In genomic region chr19:19460761-19461265, GRCh38 we compare ENCODE assay signal across 8 cellular contexts. TPM values are rescaled to one million over a fixed set of nuclear protein-coding genes. Genes with fewer than 3 reads are reported as not detected.
DNase-seq lines count a peak whose midpoint lies in the region; ATAC-seq and TF ChIP-seq lines count a peak whose summit lies in the region.

No MANE protein-coding gene starts in this region.

- H3K36me3 ChIP-seq in OCI-LY7 (ENCODE audit: insufficient read depth, low read length), result peaks cover 42% of the 10 kb centered on the region
- peaks cover 14% of the 10 kb centered on the region for H3K36me3 ChIP-seq in right atrium auricular region
- H3K36me3 ChIP-seq in skeletal muscle tissue (ENCODE audit: control insufficient read depth in 3 of 3, insufficient read depth in 3 of 3, low read length in 3 of 3), result peaks cover 5 to 7% (median 6%) of the 10 kb centered on the region in 3 donors

- peak; percentile 69 for DNase-seq in ELF-1 (ENCODE audit: low read depth, low spot score)
- DNase-seq in OCI-LY7 (ENCODE audit: low spot score), result peak; percentile 31
- DNase-seq in activated naive CD4-positive, alpha-beta T cell treated with Interleukin-2 at 50 U/mL for 16 hours, result peak; percentile 63
- DNase-seq in right atrium auricular region (ENCODE audit: low spot score), result peak; percentile 86
- DNase-seq in cerebellar cortex (ENCODE audit: low spot score), result no peak
- DNase-seq in DMS79 treated with DMSO at 0.1 percent for 48 hours (lab: John Stamatoyannopoulos, UW), result no peak

- TF ChIP-seq CTCF in OCI-LY7 (conservative IDR thresholded peaks at IDR 0.05; ENCODE audit: low read length) (no peak), right atrium auricular region (IDR thresholded peaks at IDR 0.05) (no peak)

- H3K4me3 ChIP-seq in OCI-LY7 (ENCODE audit: low read depth, low read length, poor library complexity, severe bottlenecking) (peak overlapping the region; percentile 55), right atrium auricular region (no peak overlapping the region), skeletal muscle tissue (ENCODE audit: low read length in 3 of 3) (peak overlapping the region; percentile 2 to 50 (median 41))

- H3K4me1 ChIP-seq in OCI-LY7 (ENCODE audit: insufficient read depth, low read length, poor library complexity, severe bottlenecking) (peaks cover 43% of the 10 kb centered on the region), right atrium auricular region (peaks cover 0 to 73% of the 10 kb centered on the region in 2 donors), skeletal muscle tissue (ENCODE audit: control insufficient read depth in 3 of 3, insufficient read depth in 3 of 3, low read length in 3 of 3) (peaks cover 68 to 80% (median 73%) of the 10 kb centered on the region in 3 donors)

- intact Hi-C loops in OCI-LY7 (cut with micrococcal nuclease; ENCODE audit: unreplicated experiment), result no loop called here

- POLR2A ChIA-PET in OCI-LY7 (lab: Charles Lee), result no interaction called here

- H3K9me3 ChIP-seq in OCI-LY7 (ENCODE audit: low read length) (no peaks in the 10 kb centered on the region), right atrium auricular region (no peaks in the 10 kb centered on the region), skeletal muscle tissue (ENCODE audit: control insufficient read depth in 3 of 3, low read length in 3 of 3) (no peaks in the 10 kb centered on the region)

- H3K27me3 ChIP-seq in right atrium auricular region (no peaks in the 10 kb centered on the region), skeletal muscle tissue (ENCODE audit: control insufficient read depth in 3 of 3, insufficient read depth in 3 of 3, low read length in 3 of 3) (no peaks in the 10 kb centered on the region)

- peaks cover 71% of the 10 kb centered on the region for H3K79me2 ChIP-seq in OCI-LY7 (ENCODE audit: insufficient read depth, low read depth, low read length)

- peak overlapping the region; percentile 68 to 86 (median 74) for H3K9ac ChIP-seq in skeletal muscle tissue (ENCODE audit: low read depth in 1 of 3, low read length in 3 of 3)

- H3K4me2 ChIP-seq in OCI-LY7 (ENCODE audit: low read length), result peak overlapping the region; percentile 87

- BruUV-seq in OCI-LY7 (replicated peaks; lab: Mats Ljungman, UMichigan), result no TSS peak

- CTCF ChIA-PET in OCI-LY7 (lab: Charles Lee; ENCODE audit: unreplicated experiment), result no interaction called here

- peaks cover 15% of the 10 kb centered on the region; the same call in 1 of the 2 replicates for H4K20me1 ChIP-seq in OCI-LY7 (ENCODE audit: insufficient read depth, low read length)

- H2AFZ ChIP-seq in OCI-LY7 (ENCODE audit: low read length), result no peak overlapping the region

- H3K9me2 ChIP-seq in OCI-LY7 (ENCODE audit: insufficient read depth, low read length), result no peaks in the 10 kb centered on the region

- H3K27ac ChIP-seq in OCI-LY7 (ENCODE audit: low read depth, low read length, poor library complexity, severe bottlenecking) (peak overlapping the region; percentile 77), right atrium auricular region (peak overlapping the region; percentile 72 to 76), skeletal muscle tissue (ENCODE audit: low read depth, low read length) (peak overlapping the region; percentile 85)

- no peak for ATAC-seq in HG03108 (IDR thresholded peaks at IDR 0.05; ENCODE audit: unreplicated experiment)

RNA-seq across cellular contexts. Expression of gene TSSK6, which starts 54.5 kb away (rescaled TPM):
- 7.1 and 10.5 TPM in 2 replicates for total RNA-seq in OCI-LY7 (2014; rRNA removed; shearing (Covaris generic))
- 6.4 and 8.7 TPM in 2 replicates for total RNA-seq in OCI-LY7 (2022)
- 1 to 10 TPM; 1.2 to 1.3 TPM for total RNA-seq in right atrium auricular region
- not detected for total RNA-seq in skeletal muscle tissue

RNA-seq across cellular contexts. Expression of gene NDUFA13, which starts 55.2 kb away (rescaled TPM):
- total RNA-seq in OCI-LY7 (2014; rRNA removed; shearing (Covaris generic)), result 275 and 320 TPM in 2 replicates
- total RNA-seq in OCI-LY7 (2022) (421 and 429 TPM in 2 replicates), right atrium auricular region (100 to 1,000 TPM in 1 of 2 donors, 10 to 100 TPM in 1; 59.3 to 198 TPM), skeletal muscle tissue (169 TPM)

RNA-seq across cellular contexts. Expression of gene GATAD2A, which starts 55.3 kb away (rescaled TPM):
- 62.8 and 73.4 TPM in 2 replicates for total RNA-seq in OCI-LY7 (2014; rRNA removed; shearing (Covaris generic))
- total RNA-seq in OCI-LY7 (2022) (126 and 156 TPM in 2 replicates), right atrium auricular region (10 to 100 TPM; 27.7 to 32.9 TPM), skeletal muscle tissue (19.8 TPM)

Comparison
In these comparisons a context has a peak if more than half of its experiments do, and no peak if none do; other contexts are left out.
1. DNase-seq: peak in ELF-1 (single experiment), OCI-LY7 (single experiment), activated naive CD4-positive, alpha-beta T cell treated with Interleukin-2 at 50 U/mL for 16 hours (single experiment) and right atrium auricular region (single experiment); none in cerebellar cortex (single experiment) and DMS79 treated with DMSO at 0.1 percent for 48 hours (single experiment).
2. H3K4me3 ChIP-seq: peak in OCI-LY7 (single experiment) and skeletal muscle tissue (3 of 3); none in right atrium auricular region (0 of 2).
3. Peak in every context shown above with its lines, with median percentiles within 50 percentile points of each other: H3K27ac ChIP-seq.